In genomic region chr14:76011959-76012802, GRCh38 we compare ENCODE assay signal across 20 cellular contexts. TPM values are rescaled to one million over a fixed set of nuclear protein-coding genes. Genes with fewer than 3 reads are reported as not detected.
DNase-seq lines count a peak whose midpoint lies in the region; ATAC-seq and TF ChIP-seq lines count a peak whose summit lies in the region.
"Had no signal": no experiment of that assay in that cellular context is flagged by ENCODE, and none has a peak within 500 bp of the region (broad histone marks: within the 10 kb centered on the region; RNA-seq: fewer than 3 reads in every experiment).

No MANE protein-coding gene starts in this region.

- CTCF ChIA-PET in Caco-2 (lab: Charles Lee), result no interaction called here

- H3K36me3 ChIP-seq in adrenal gland (replicated peaks in 1 of 2) (peaks cover 0 to 16% of the 10 kb centered on the region in 2 donors), gastroesophageal sphincter (peaks cover 0 to 49% of the 10 kb centered on the region in 2 donors), mucosa of rectum (ENCODE audit: control insufficient read depth in 2 of 2, insufficient read depth in 2 of 2, low read length in 2 of 2) (peaks cover 14 to 28% of the 10 kb centered on the region in 2 donors), stomach smooth muscle (ENCODE audit: control insufficient read depth in 2 of 2, insufficient read depth in 2 of 2, low read length in 2 of 2) (peaks cover 11 to 34% of the 10 kb centered on the region in 2 donors), Caco-2 (ENCODE audit: control insufficient read depth, insufficient read depth, low read length) (no peaks in the 10 kb centered on the region)

- peak; percentile 51 for TF ChIP-seq EP300 in gastroesophageal sphincter (IDR thresholded peaks at IDR 0.05)

- DNase-seq in adrenal gland (peak in 5 of 7 donors; percentile 7 to 68 (median 28)), Caco-2 (no peak), RPMI8226 (no peak)
- DNase-seq: activated CD4-positive, alpha-beta T cell treated with anti-CD3 and anti-CD28 coated beads for 4 hours; activated T-cell treated with anti-CD3 and anti-CD28 coated beads, Interleukin-2, amount 50 U/mL, for 24 hours; KG1; kidney glomerular epithelial cell; NCI-H1694 treated with DMSO at 0.1 percent for 48 hours; NCI-H69; pancreas; stimulated activated CD4-positive, alpha-beta T cell treated with anti-CD3 and anti-CD28 coated beads, Interleukin-1b, Interleukin-23, amount 100 ng/mL, for 48 hours; T-helper 2 cell had no signal

- no peaks in the 10 kb centered on the region for H3K9me3 Mint-ChIP-seq in Caco-2 (ENCODE audit: unreplicated experiment)
- H3K9me3 Mint-ChIP-seq: activated T-cell treated with anti-CD3 and anti-CD28 coated beads, Interleukin-2, amount 50 U/mL, for 24 hours had no signal

- peaks cover 6% of the 10 kb centered on the region for H3K36me3 Mint-ChIP-seq in Caco-2 (ENCODE audit: insufficient read depth, unreplicated experiment)

- H3K27me3 ChIP-seq in adrenal gland (no peaks in the 10 kb centered on the region), gastroesophageal sphincter (no peaks in the 10 kb centered on the region), mucosa of rectum (ENCODE audit: control insufficient read depth in 2 of 2, insufficient read depth in 2 of 2, low read length in 2 of 2) (no peaks in the 10 kb centered on the region), stomach smooth muscle (ENCODE audit: control insufficient read depth in 1 of 2, insufficient read depth in 2 of 2, low read length in 2 of 2) (no peaks in the 10 kb centered on the region), Caco-2 (replicated peaks; ENCODE audit: control insufficient read depth, insufficient read depth, low read length) (no peaks in the 10 kb centered on the region)
- H3K27me3 ChIP-seq: BLaER1, pancreas had no signal

- H3K27ac Mint-ChIP-seq in Caco-2 (ENCODE audit: unreplicated experiment), result no peak overlapping the region
- H3K27ac Mint-ChIP-seq: activated T-cell treated with anti-CD3 and anti-CD28 coated beads, Interleukin-2, amount 50 U/mL, for 24 hours had no signal

- H3K9ac ChIP-seq in mucosa of rectum (ENCODE audit: low read depth in 1 of 2, low read length in 2 of 2) (no peak overlapping the region), stomach smooth muscle (ENCODE audit: low read length in 2 of 2) (no peak overlapping the region)
- H3K9ac ChIP-seq: BLaER1 had no signal

- H3K4me1 ChIP-seq in adrenal gland (replicated peaks in 1 of 2), result no peaks in the 10 kb centered on the region
- peaks cover 10 to 27% (median 12%) of the 10 kb centered on the region in 3 donors for H3K4me1 ChIP-seq in gastroesophageal sphincter
- no peaks in the 10 kb centered on the region for H3K4me1 ChIP-seq in mucosa of rectum (ENCODE audit: control insufficient read depth in 2 of 2, insufficient read depth in 2 of 2, low read length in 2 of 2)
- H3K4me1 ChIP-seq in stomach smooth muscle (ENCODE audit: control insufficient read depth, insufficient read depth, low read length), result no peaks in the 10 kb centered on the region
- no peaks in the 10 kb centered on the region for H3K4me1 ChIP-seq in Caco-2
- H3K4me1 ChIP-seq: pancreas had no signal

- H3K4me3 Mint-ChIP-seq in Caco-2 (ENCODE audit: unreplicated experiment), result no peak overlapping the region
- H3K4me3 Mint-ChIP-seq: activated T-cell treated with anti-CD3 and anti-CD28 coated beads, Interleukin-2, amount 50 U/mL, for 24 hours had no signal

- H3K4me3 ChIP-seq in adrenal gland (no peak overlapping the region), gastroesophageal sphincter (no peak overlapping the region), mucosa of rectum (ENCODE audit: low read length in 2 of 2) (no peak overlapping the region), stomach smooth muscle (ENCODE audit: low read length in 2 of 2) (peak overlapping the region in 1 of 2 donors; percentile 23), Caco-2 (ENCODE audit: low read depth, low read length) (no peak overlapping the region)
- H3K4me3 ChIP-seq: BLaER1, GM12878, pancreas had no signal

- no TSS peak for BruUV-seq in Caco-2 (replicated peaks; lab: Mats Ljungman, UMichigan)

- H3K4me1 Mint-ChIP-seq in Caco-2 (ENCODE audit: low read depth, unreplicated experiment), result no peaks in the 10 kb centered on the region

- H3K27ac ChIP-seq in adrenal gland (peak overlapping the region in 2 of 5 donors; percentile 24 to 51), gastroesophageal sphincter (peak overlapping the region; percentile 75 to 86 (median 84)), mucosa of rectum (ENCODE audit: low read depth in 2 of 2, low read length in 2 of 2) (peak overlapping the region; percentile 24 to 27), stomach smooth muscle (ENCODE audit: low read length) (peak overlapping the region; percentile 42)
- H3K27ac ChIP-seq: BLaER1, pancreas, RWPE1 had no signal

- WGBS in adrenal gland, 4 donors, result 74 to 88% (median 84%) methylated on average over 9 of the region's 9 CpGs
- 18 to 20% methylated on average over 8 to 9 of the region's 9 CpGs for WGBS in gastroesophageal sphincter (ENCODE audit: low coverage in 1 of 2), 2 donors

- H3K9me3 ChIP-seq in adrenal gland (replicated peaks in 1 of 3), result no peaks in the 10 kb centered on the region
- H3K9me3 ChIP-seq in gastroesophageal sphincter, result no peaks in the 10 kb centered on the region
- H3K9me3 ChIP-seq in mucosa of rectum (ENCODE audit: control insufficient read depth in 2 of 2, low read length in 2 of 2), result no peaks in the 10 kb centered on the region
- H3K9me3 ChIP-seq in stomach smooth muscle (ENCODE audit: control insufficient read depth in 2 of 2, low read length in 2 of 2), result no peaks in the 10 kb centered on the region
- no peaks in the 10 kb centered on the region for H3K9me3 ChIP-seq in Caco-2
- H3K9me3 ChIP-seq: BLaER1, pancreas had no signal

- H3K27me3 Mint-ChIP-seq in Caco-2 (ENCODE audit: insufficient read depth, unreplicated experiment), result no peaks in the 10 kb centered on the region
- H3K27me3 Mint-ChIP-seq: activated T-cell treated with anti-CD3 and anti-CD28 coated beads, Interleukin-2, amount 50 U/mL, for 24 hours had no signal

- peak; percentile 89 for ATAC-seq in gastroesophageal sphincter
- no peak for ATAC-seq in HG03139 (IDR thresholded peaks at IDR 0.05; ENCODE audit: unreplicated experiment)
- ATAC-seq in GM19351 (IDR thresholded peaks at IDR 0.05; ENCODE audit: unreplicated experiment), result no peak
- ATAC-seq: GM12878, pancreas had no signal

- POLR2A ChIA-PET in Caco-2 (lab: Charles Lee), result no interaction called here

- peak in 1 of 6 experiments; percentile 6 for TF ChIP-seq CTCF in adrenal gland (IDR thresholded peaks at IDR 0.05)
- peak in 2 of 4 experiments; percentile 25 to 34 for TF ChIP-seq CTCF in gastroesophageal sphincter (IDR thresholded peaks at IDR 0.05)
- TF ChIP-seq CTCF in Caco-2 (IDR thresholded peaks at IDR 0.05; ENCODE audit: insufficient read depth in 1 of 2, low read depth in 1 of 2, low read length in 1 of 2, severe bottlenecking in 1 of 2, unreplicated experiment in 1 of 2), result no peak

- intact Hi-C loops in adrenal gland (cut with DNase I), result no loop called here
- intact Hi-C loops in Caco-2 (cut with micrococcal nuclease; ENCODE audit: unreplicated experiment), result no loop called here

- TF ChIP-seq POLR2A in adrenal gland (IDR thresholded peaks at IDR 0.05), result no peak
- TF ChIP-seq POLR2A in gastroesophageal sphincter (IDR thresholded peaks at IDR 0.05), result no peak

RNA-seq across cellular contexts. Expression of gene IFT43, which starts 26.6 kb away (rescaled TPM):
- 10 to 100 TPM; 20.9 to 38.3 (median 28.7) TPM for total RNA-seq in adrenal gland
- polyA plus RNA-seq in adrenal gland, result 100 to 1,000 TPM in 1 of 3 donors, 10 to 100 TPM in 2; 25.5 to 101 (median 85.6) TPM
- 10 to 100 TPM; 39.7 to 51.6 (median 43.6) TPM for total RNA-seq in gastroesophageal sphincter
- 16.1 and 19.5 TPM in 2 replicates for total RNA-seq in Caco-2 (2022)

RNA-seq across cellular contexts. Expression of gene TGFB3, which starts 30.4 kb away (rescaled TPM):
- total RNA-seq in adrenal gland (100 to 1,000 TPM in 1 of 8 donors, 10 to 100 TPM in 7; 36.8 to 102 (median 57.9) TPM), gastroesophageal sphincter (10 to 100 TPM; 24.1 to 38.3 (median 27.6) TPM), Caco-2 (2022) (10.2 and 12.4 TPM in 2 replicates)
- polyA plus RNA-seq in adrenal gland, result 10 to 100 TPM; 17.1 to 29.1 (median 26.3) TPM

Comparison
In these comparisons a context has a peak if more than half of its experiments do, and no peak if none do; other contexts are left out.
1. DNase-seq: peak in adrenal gland (5 of 7); none in Caco-2 (0 of 2) and RPMI8226 (single experiment).